In genomic region chr9:41643571-41644221, GRCh38 we compare ENCODE assay signal across 8 cellular contexts.
A peak's percentile ranks its signal among the peaks of the same experiment; 100 is the strongest.
DNase-seq lines count a peak whose midpoint lies in the region; ATAC-seq and TF ChIP-seq lines count a peak whose summit lies in the region.
"Not testable (repeated sequence)": the region's sequence is repeated elsewhere in the genome, so short reads cannot be mapped to it uniquely, and the experiment has no call there.

No MANE protein-coding gene starts in this region.

- not testable (repeated sequence) for H3K27me3 Mint-ChIP-seq in activated CD4-positive, alpha-beta memory T cell treated with anti-CD3 and anti-CD28 coated beads, Interleukin-2, amount 10 ng/mL, durations not matched to agents 7 days and 5 days

- not testable (repeated sequence) for H3K9me3 Mint-ChIP-seq in activated CD4-positive, alpha-beta memory T cell treated with anti-CD3 and anti-CD28 coated beads, Interleukin-2, amount 10 ng/mL, durations not matched to agents 7 days and 5 days

- not testable (repeated sequence) for H3K36me3 Mint-ChIP-seq in activated CD4-positive, alpha-beta memory T cell treated with anti-CD3 and anti-CD28 coated beads, Interleukin-2, amount 10 ng/mL, durations not matched to agents 7 days and 5 days (ENCODE audit: low read depth)

- POLR2A ChIA-PET in activated CD4-positive, alpha-beta memory T cell treated with anti-CD3 and anti-CD28 coated beads, Interleukin-2, amount 10 ng/mL, durations not matched to agents 7 days and 5 days (lab: Charles Lee): not testable (repeated sequence)

- peak overlapping the region; percentile 42 to 61 for H3K27ac ChIP-seq in coronary artery

- H3K27ac Mint-ChIP-seq in activated CD4-positive, alpha-beta memory T cell treated with anti-CD3 and anti-CD28 coated beads, Interleukin-2, amount 10 ng/mL, durations not matched to agents 7 days and 5 days: not testable (repeated sequence)

- ATAC-seq in GM19324 (IDR thresholded peaks at IDR 0.05; ENCODE audit: low FRiP score, unreplicated experiment) (peak; percentile 100), HG03103 (IDR thresholded peaks at IDR 0.05; ENCODE audit: low read depth, unreplicated experiment) (peak; percentile 100), left colon (peak; percentile 93)

- H3K4me1 Mint-ChIP-seq in activated CD4-positive, alpha-beta memory T cell treated with anti-CD3 and anti-CD28 coated beads, Interleukin-2, amount 10 ng/mL, durations not matched to agents 7 days and 5 days: not testable (repeated sequence)

- peak overlapping the region; percentile 43 for H3K4me3 Mint-ChIP-seq in activated CD4-positive, alpha-beta memory T cell treated with anti-CD3 and anti-CD28 coated beads, Interleukin-2, amount 10 ng/mL, durations not matched to agents 7 days and 5 days

- peak; percentile 21 for DNase-seq in AG08395 (ENCODE audit: low spot score)
- DNase-seq in NCI-H2196 treated with DMSO at 0.1 percent for 48 hours (lab: John Stamatoyannopoulos, UW; ENCODE audit: unreplicated experiment): peak; percentile 3
- peak; percentile 55 for DNase-seq in activated CD4-positive, alpha-beta memory T cell treated with anti-CD3 and anti-CD28 coated beads, Interleukin-2, amount 10 ng/mL, durations not matched to agents 7 days and 5 days
- peak; percentile 72 for DNase-seq in coronary artery (ENCODE audit: low spot score)
- peak; percentile 63 to 65 for DNase-seq in left colon
- DNase-seq in smooth muscle cell of the brain vasculature (ENCODE audit: low read depth, low spot score): peak; percentile 46

- TF ChIP-seq CTCF in coronary artery (IDR thresholded peaks at IDR 0.05): not testable (repeated sequence)

- peak overlapping the region; percentile 60 for H3K4me3 ChIP-seq in coronary artery

- CTCF ChIA-PET in activated CD4-positive, alpha-beta memory T cell treated with anti-CD3 and anti-CD28 coated beads, Interleukin-2, amount 10 ng/mL, durations not matched to agents 7 days and 5 days (lab: Charles Lee): not testable (repeated sequence)

- intact Hi-C loops in left colon (cut with DNase I, micrococcal nuclease): not testable (repeated sequence)

Comparison
In these comparisons a context has a peak if more than half of its experiments do, and no peak if none do; other contexts are left out.
1. Peak in every context shown above with its lines: DNase-seq, ATAC-seq, H3K4me3 ChIP-seq and H3K27ac ChIP-seq.
2. DNase-seq: peak in every context shown above with its lines; median percentile 72 in coronary artery; 64 in left colon; 55 in activated CD4-positive, alpha-beta memory T cell treated with anti-CD3 and anti-CD28 coated beads, Interleukin-2, amount 10 ng/mL, durations not matched to agents 7 days and 5 days; 46 in smooth muscle cell of the brain vasculature; 21 in AG08395; 3 in NCI-H2196 treated with DMSO at 0.1 percent for 48 hours.